In genomic region chr22:43706558-43707328, GRCh38 we compare ENCODE assay signal across 1 cellular context.
TF ChIP-seq lines count a peak whose summit lies in the region.

No MANE protein-coding gene starts in this region.

TF ChIP-seq in HepG2, 621 proteins besides CTCF, POLR2A, EP300 and RAD21 (continued from another document):
- TF ChIP-seq HINFP (CRISPR knock-in tag; IDR thresholded peaks at IDR 0.05; ENCODE audit: low read depth) (no peak), TBL1XR1 (IDR thresholded peaks at IDR 0.05; ENCODE audit: borderline replicate concordance, low read length, partially characterized antibody) (no peak), SMAD1 (CRISPR knock-in tag; IDR thresholded peaks at IDR 0.05; ENCODE audit: borderline replicate concordance, low read depth) (no peak), ONECUT2 (CRISPR knock-in tag; IDR thresholded peaks at IDR 0.05) (no peak), CEBPG (CRISPR knock-in tag; IDR thresholded peaks at IDR 0.05) (no peak), MBNL3 (CRISPR knock-in tag; conservative IDR thresholded peaks at IDR 0.05) (no peak), HMGXB4 (CRISPR knock-in tag; IDR thresholded peaks at IDR 0.05; ENCODE audit: borderline replicate concordance in 1 of 2, low read depth in 1 of 2) (no peak), MZF1 (CRISPR knock-in tag; IDR thresholded peaks at IDR 0.05; ENCODE audit: borderline replicate concordance) (no peak), TBP (CRISPR knock-in tag; IDR thresholded peaks at IDR 0.05) (no peak)
- TF ChIP-seq, protein P1, sequence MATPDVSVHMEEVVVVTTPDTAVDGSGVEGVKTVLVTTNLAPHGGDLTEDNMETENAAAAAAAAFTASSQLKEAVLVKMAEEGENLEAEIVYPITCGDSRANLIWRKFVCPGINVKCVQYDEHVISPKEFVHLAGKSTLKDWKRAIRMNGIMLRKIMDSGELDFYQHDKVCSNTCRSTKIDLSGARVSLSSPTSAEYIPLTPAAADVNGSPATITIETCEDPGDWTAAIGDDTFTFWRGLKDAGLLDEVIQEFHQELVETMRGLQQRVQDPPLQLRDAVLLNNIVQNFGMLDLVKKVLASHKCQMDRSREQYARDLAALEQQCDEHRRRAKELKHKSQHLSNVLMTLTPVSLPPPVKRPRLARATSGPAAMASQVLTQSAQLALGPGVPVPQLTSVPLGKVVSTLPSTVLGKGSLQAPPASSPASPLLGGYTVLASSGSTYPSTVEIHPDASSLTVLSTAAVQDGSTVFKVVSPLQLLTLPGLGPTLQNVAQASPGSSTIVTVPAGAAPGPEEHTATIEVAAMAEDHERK (CRISPR knock-in tag; IDR thresholded peaks at IDR 0.05; ENCODE audit: low read depth), result no peak
